1 cellular context compared by ENCODE assay signal in the genomic region with DNA sequence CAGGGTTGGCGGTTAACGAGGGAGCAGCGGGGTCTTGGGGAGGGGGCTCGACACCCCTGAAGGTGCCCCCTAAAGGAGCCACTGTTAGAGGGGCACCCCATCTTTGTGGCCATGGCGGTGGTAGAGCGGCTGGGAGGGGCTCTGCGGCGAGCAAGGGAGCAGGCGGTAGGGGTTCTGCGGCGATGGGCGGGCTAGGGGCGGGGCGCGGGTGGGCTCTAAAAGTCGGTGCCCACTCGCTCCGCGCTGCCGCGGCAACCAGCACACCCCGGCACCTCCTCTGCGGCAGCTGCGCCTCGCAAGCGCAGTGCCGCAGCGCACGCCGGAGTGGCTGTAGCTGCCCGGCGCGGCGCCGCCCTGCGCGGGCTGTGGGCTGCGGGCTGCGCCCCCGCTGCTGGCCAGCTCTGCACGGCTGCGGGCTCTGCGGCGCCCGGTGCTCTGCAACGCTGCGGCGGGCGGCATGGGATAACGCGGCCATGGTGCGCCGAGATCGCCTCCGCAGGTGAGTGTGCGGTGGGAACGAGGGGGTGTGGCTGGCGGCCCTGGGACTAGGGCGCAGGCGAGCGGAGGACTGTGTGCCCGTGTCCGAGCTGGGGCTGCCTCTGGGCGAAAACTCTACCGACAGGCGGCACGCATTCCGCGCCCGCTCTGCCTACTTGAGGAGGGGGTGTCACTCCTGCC.
TF ChIP-seq lines count a peak whose summit lies in the region.

Gene MEST, plus strand, starts transcription at position 245 of the 678 bp plus-strand sequence. Its CDS starts 229 bp downstream, at position 474.

TF ChIP-seq in GM23338, 12 proteins besides CTCF, POLR2A, EP300 and RAD21 (continued from another document):
- TF ChIP-seq, protein P1, sequence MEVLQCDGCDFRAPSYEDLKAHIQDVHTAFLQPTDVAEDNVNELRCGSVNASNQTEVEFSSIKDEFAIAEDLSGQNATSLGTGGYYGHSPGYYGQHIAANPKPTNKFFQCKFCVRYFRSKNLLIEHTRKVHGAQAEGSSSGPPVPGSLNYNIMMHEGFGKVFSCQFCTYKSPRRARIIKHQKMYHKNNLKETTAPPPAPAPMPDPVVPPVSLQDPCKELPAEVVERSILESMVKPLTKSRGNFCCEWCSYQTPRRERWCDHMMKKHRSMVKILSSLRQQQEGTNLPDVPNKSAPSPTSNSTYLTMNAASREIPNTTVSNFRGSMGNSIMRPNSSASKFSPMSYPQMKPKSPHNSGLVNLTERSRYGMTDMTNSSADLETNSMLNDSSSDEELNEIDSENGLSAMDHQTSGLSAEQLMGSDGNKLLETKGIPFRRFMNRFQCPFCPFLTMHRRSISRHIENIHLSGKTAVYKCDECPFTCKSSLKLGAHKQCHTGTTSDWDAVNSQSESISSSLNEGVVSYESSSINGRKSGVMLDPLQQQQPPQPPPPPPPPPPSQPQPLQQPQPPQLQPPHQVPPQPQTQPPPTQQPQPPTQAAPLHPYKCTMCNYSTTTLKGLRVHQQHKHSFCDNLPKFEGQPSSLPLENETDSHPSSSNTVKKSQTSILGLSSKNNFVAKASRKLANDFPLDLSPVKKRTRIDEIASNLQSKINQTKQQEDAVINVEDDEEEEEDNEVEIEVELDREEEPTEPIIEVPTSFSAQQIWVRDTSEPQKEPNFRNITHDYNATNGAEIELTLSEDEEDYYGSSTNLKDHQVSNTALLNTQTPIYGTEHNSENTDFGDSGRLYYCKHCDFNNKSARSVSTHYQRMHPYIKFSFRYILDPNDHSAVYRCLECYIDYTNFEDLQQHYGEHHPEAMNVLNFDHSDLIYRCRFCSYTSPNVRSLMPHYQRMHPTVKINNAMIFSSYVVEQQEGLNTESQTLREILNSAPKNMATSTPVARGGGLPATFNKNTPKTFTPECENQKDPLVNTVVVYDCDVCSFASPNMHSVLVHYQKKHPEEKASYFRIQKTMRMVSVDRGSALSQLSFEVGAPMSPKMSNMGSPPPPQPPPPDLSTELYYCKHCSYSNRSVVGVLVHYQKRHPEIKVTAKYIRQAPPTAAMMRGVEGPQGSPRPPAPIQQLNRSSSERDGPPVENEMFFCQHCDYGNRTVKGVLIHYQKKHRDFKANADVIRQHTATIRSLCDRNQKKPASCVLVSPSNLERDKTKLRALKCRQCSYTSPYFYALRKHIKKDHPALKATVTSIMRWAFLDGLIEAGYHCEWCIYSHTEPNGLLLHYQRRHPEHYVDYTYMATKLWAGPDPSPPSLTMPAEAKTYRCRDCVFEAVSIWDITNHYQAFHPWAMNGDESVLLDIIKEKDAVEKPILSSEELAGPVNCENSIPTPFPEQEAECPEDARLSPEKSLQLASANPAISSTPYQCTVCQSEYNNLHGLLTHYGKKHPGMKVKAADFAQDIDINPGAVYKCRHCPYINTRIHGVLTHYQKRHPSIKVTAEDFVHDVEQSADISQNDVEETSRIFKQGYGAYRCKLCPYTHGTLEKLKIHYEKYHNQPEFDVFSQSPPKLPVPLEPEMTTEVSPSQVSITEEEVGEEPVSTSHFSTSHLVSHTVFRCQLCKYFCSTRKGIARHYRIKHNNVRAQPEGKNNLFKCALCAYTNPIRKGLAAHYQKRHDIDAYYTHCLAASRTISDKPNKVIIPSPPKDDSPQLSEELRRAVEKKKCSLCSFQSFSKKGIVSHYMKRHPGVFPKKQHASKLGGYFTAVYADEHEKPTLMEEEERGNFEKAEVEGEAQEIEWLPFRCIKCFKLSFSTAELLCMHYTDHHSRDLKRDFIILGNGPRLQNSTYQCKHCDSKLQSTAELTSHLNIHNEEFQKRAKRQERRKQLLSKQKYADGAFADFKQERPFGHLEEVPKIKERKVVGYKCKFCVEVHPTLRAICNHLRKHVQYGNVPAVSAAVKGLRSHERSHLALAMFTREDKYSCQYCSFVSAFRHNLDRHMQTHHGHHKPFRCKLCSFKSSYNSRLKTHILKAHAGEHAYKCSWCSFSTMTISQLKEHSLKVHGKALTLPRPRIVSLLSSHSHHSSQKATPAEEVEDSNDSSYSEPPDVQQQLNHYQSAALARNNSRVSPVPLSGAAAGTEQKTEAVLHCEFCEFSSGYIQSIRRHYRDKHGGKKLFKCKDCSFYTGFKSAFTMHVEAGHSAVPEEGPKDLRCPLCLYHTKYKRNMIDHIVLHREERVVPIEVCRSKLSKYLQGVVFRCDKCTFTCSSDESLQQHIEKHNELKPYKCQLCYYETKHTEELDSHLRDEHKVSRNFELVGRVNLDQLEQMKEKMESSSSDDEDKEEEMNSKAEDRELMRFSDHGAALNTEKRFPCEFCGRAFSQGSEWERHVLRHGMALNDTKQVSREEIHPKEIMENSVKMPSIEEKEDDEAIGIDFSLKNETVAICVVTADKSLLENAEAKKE (CRISPR knock-in tag; IDR thresholded peaks at IDR 0.05) = no peak
- TF ChIP-seq ETS1 (IDR thresholded peaks at IDR 0.05) = no peak
